8 cellular contexts compared by ENCODE assay signal in the genomic region with DNA sequence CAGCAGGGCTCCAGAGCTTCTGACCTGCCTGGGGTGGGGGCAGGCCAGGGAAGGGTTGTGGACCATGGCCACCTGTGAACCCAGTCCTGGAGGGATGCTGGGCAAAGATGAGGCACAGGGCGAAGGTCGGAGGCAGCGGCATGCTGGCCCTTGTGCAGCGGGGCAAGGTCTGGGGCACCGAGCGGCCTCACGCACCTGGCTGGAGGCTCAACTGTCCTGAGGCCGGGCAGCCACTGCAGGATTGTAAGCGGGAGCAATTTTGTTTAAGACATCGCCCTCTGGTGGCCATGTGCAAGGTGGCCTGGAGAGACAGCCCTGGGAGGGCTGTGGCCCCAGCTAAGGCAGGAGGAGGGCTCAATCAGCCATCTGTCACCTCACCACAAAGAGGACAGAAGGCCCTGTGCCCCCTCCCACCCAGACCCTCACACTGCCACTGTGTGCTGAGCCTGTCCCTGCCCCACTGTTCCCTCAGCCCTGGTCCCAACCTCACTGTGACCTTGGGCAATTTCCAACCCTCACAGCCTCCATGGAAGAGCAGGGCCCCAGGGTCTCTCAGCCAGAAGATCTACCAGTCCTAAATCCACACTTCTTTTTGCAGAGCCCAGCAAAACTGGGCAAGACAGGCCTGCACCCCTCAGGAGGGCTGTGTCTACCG. TPM values are rescaled to one million over a fixed set of nuclear protein-coding genes. Genes with fewer than 3 reads are reported as not detected.
DNase-seq lines count a peak whose midpoint lies in the region; ATAC-seq and TF ChIP-seq lines count a peak whose summit lies in the region.

No MANE protein-coding gene starts in this region.

- no peak overlapping the region for H3K27ac ChIP-seq in Panc1 (ENCODE audit: low read length)
- no peak overlapping the region for H3K27ac ChIP-seq in fibroblast of lung (ENCODE audit: insufficient read depth, low read length)
- H3K27ac ChIP-seq in stomach, result peak overlapping the region; percentile 81 to 91 (median 88)

- no peaks in the 10 kb centered on the region for H3K27me3 Mint-ChIP-seq in activated T-cell treated with anti-CD3 and anti-CD28 coated beads, Interleukin-2, amount 50 U/mL, for 4 hours (ENCODE audit: low read depth)
- no peaks in the 10 kb centered on the region for H3K27me3 Mint-ChIP-seq in neural crest cell (ENCODE audit: low read depth)

- intact Hi-C loops in Panc1 (cut with micrococcal nuclease; ENCODE audit: unreplicated experiment), result loop anchor here (10.0 kb wide), 1 partner anchor 789 kb away; no protein-coding TSS in a partner anchor
- intact Hi-C loops in stomach (cut with DNase I; ENCODE audit: low total_unique reads), result loop anchor here (10.0 kb wide), 1 partner anchor 859 kb away; no protein-coding TSS in a partner anchor

- peak; percentile 84 for TF ChIP-seq CTCF in AG04449 (IDR thresholded peaks at IDR 0.05; ENCODE audit: insufficient read depth, low read length, missing control alignments)
- peak; percentile 94 for TF ChIP-seq CTCF in Panc1 (IDR thresholded peaks at IDR 0.05)
- TF ChIP-seq CTCF in fibroblast of lung (conservative IDR thresholded peaks at IDR 0.05 in 1 of 2, IDR thresholded peaks at IDR 0.05 in 1 of 2; ENCODE audit: low read depth in 1 of 2, low read length in 2 of 2), result peak; percentile 67 to 85
- TF ChIP-seq CTCF in neural crest cell (conservative IDR thresholded peaks at IDR 0.05), result peak; percentile 88
- peak in 5 of 7 experiments; percentile 59 to 91 (median 78) for TF ChIP-seq CTCF in stomach (IDR thresholded peaks at IDR 0.05)

- no TSS peak for BruUV-seq in Panc1 (replicated peaks; lab: Mats Ljungman, UMichigan)

- no peak overlapping the region for H2AFZ ChIP-seq in fibroblast of lung (ENCODE audit: low read length)

- ATAC-seq in GM18867 (IDR thresholded peaks at IDR 0.05; ENCODE audit: unreplicated experiment) (peak; percentile 75), Panc1 (peak; percentile 88)
- peak; percentile 58 to 64 for ATAC-seq in activated T-cell treated with anti-CD3 and anti-CD28 coated beads, Interleukin-2, amount 50 U/mL, for 4 hours

- peaks cover 4% of the 10 kb centered on the region; the same call in 1 of the 2 replicates for H3K4me1 ChIP-seq in Panc1 (ENCODE audit: control insufficient read depth, insufficient read depth, low read length)
- H3K4me1 ChIP-seq in fibroblast of lung (ENCODE audit: control insufficient read depth, extremely low read depth, insufficient read depth, low read length), result no peaks in the 10 kb centered on the region
- peaks cover 45 to 59% (median 55%) of the 10 kb centered on the region in 4 donors for H3K4me1 ChIP-seq in stomach

- H3K4me3 Mint-ChIP-seq in activated T-cell treated with anti-CD3 and anti-CD28 coated beads, Interleukin-2, amount 50 U/mL, for 4 hours, result no peak overlapping the region
- peak overlapping the region; percentile 68 for H3K4me3 Mint-ChIP-seq in neural crest cell

- TF ChIP-seq EP300 in Ishikawa (IDR thresholded peaks at IDR 0.05; ENCODE audit: borderline replicate concordance) (no peak), stomach (IDR thresholded peaks at IDR 0.05) (no peak)

- no peak overlapping the region for H3K9ac ChIP-seq in fibroblast of lung (ENCODE audit: insufficient read depth, low read length)

- peaks cover 9% of the 10 kb centered on the region for H3K4me1 Mint-ChIP-seq in activated T-cell treated with anti-CD3 and anti-CD28 coated beads, Interleukin-2, amount 50 U/mL, for 4 hours (ENCODE audit: low read depth)
- H3K4me1 Mint-ChIP-seq in neural crest cell, result peaks cover 25% of the 10 kb centered on the region

- POLR2A ChIA-PET in AG04449 (lab: Yijun Ruan, JAX) (no interaction called here), Panc1 (lab: Charles Lee) (no interaction called here)

- no peaks in the 10 kb centered on the region for H3K36me3 Mint-ChIP-seq in activated T-cell treated with anti-CD3 and anti-CD28 coated beads, Interleukin-2, amount 50 U/mL, for 4 hours (ENCODE audit: insufficient read depth)
- no peaks in the 10 kb centered on the region for H3K36me3 Mint-ChIP-seq in neural crest cell (ENCODE audit: low read depth)

- TF ChIP-seq RAD21 in Ishikawa (IDR thresholded peaks at IDR 0.05; ENCODE audit: low read depth), result peak; percentile 75

- DNase-seq in AG04449 (ENCODE audit: low read depth, low spot score) (peak; percentile 7), Panc1 (ENCODE audit: low read depth, low spot score) (peak; percentile 41), fibroblast of lung (ENCODE audit: low read depth in 2 of 2) (peak; percentile 51 to 59), neural crest cell (ENCODE audit: low read depth, low spot score) (peak; percentile 86), stomach (peak; percentile 92)
- DNase-seq in activated T-cell treated with anti-CD3 and anti-CD28 coated beads, Interleukin-2, amount 50 U/mL, for 4 hours, result peak; percentile 59

- in situ Hi-C loops in Panc1 (cut with HindIII; ENCODE audit: low pct_unique_long_range_greater_than_20kb, low sequenced_read_pairs), result no loop called here

- no peak overlapping the region for H3K4me2 ChIP-seq in fibroblast of lung (ENCODE audit: extremely low read depth, insufficient read depth, low read length)

- no peaks in the 10 kb centered on the region for H4K20me1 ChIP-seq in fibroblast of lung (ENCODE audit: control insufficient read depth, extremely low read depth, insufficient read depth, low read length)

- CTCF ChIA-PET in AG04449 (lab: Yijun Ruan, JAX) (interaction anchor here (0.8 to 7.2 kb wide), 23 partner anchors 7 to 1068 kb away, joined by 3 to 113 read pairs (median 4); a partner anchor contains a TSS), Panc1 (lab: Charles Lee) (interaction anchor here (0.6 to 1.1 kb wide), 5 partner anchors 21 to 865 kb away, joined by 3 to 5 read pairs (median 3); no protein-coding TSS in a partner anchor)

- H3K4me3 ChIP-seq in AG04449 (ENCODE audit: low read depth, low read length) (no peak overlapping the region), Panc1 (ENCODE audit: low read depth in 2 of 2, low read length in 2 of 2) (no peak overlapping the region), fibroblast of lung (replicated peaks in 1 of 4; ENCODE audit: control extremely low read depth in 1 of 4, insufficient read depth in 1 of 4, low read depth in 3 of 4, low read length in 4 of 4) (no peak overlapping the region), stomach (no peak overlapping the region)

- no peaks in the 10 kb centered on the region for H3K36me3 ChIP-seq in Panc1 (ENCODE audit: control insufficient read depth, insufficient read depth, low read length)
- no peaks in the 10 kb centered on the region for H3K36me3 ChIP-seq in fibroblast of lung (ENCODE audit: control insufficient read depth, insufficient read depth, low read length)
- no peaks in the 10 kb centered on the region for H3K36me3 ChIP-seq in stomach

- no peak overlapping the region for H3K27ac Mint-ChIP-seq in neural crest cell (ENCODE audit: unreplicated experiment)

- no peaks in the 10 kb centered on the region for H3K9me3 ChIP-seq in Panc1 (ENCODE audit: control insufficient read depth, insufficient read depth, low read depth, low read length)
- H3K9me3 ChIP-seq in fibroblast of lung (ENCODE audit: control insufficient read depth, insufficient read depth, low read depth, low read length), result no peaks in the 10 kb centered on the region
- no peaks in the 10 kb centered on the region for H3K9me3 ChIP-seq in stomach

- H3K27me3 ChIP-seq in Panc1 (ENCODE audit: control insufficient read depth, insufficient read depth, low read length) (no peaks in the 10 kb centered on the region; the same call in 1 of the 2 replicates), fibroblast of lung (ENCODE audit: control insufficient read depth, insufficient read depth, low read length) (peaks cover 2% of the 10 kb centered on the region), stomach (no peaks in the 10 kb centered on the region)

- H3K79me2 ChIP-seq in fibroblast of lung (ENCODE audit: control insufficient read depth, insufficient read depth, low read length), result no peaks in the 10 kb centered on the region

- 10 to 31% (median 24%) methylated on average over 11 of the region's 11 CpGs for WGBS in stomach, 5 donors

- no peak for TF ChIP-seq POLR2A in stomach (IDR thresholded peaks at IDR 0.05)

- no peaks in the 10 kb centered on the region for H3K9me3 Mint-ChIP-seq in activated T-cell treated with anti-CD3 and anti-CD28 coated beads, Interleukin-2, amount 50 U/mL, for 4 hours
- H3K9me3 Mint-ChIP-seq in neural crest cell, result no peaks in the 10 kb centered on the region

TF ChIP-seq in Ishikawa, 13 proteins besides CTCF, POLR2A, EP300 and RAD21 (continues in another document):
- TF ChIP-seq CREB1 (IDR thresholded peaks at IDR 0.05; ENCODE audit: low read depth), result no peak

RNA-seq across cellular contexts. Expression of a gene that starts 46.3 kb away (rescaled TPM):
- total RNA-seq in Panc1 (2021; ENCODE audit: unreplicated experiment), result 42.6 TPM
- polyA plus RNA-seq in Panc1 (2012; ENCODE audit: insufficient read length), result 52.6 TPM
- 10 to 100 TPM; 37.8 to 39.2 (median 38.9) TPM for total RNA-seq in activated T-cell treated with anti-CD3 and anti-CD28 coated beads, Interleukin-2, amount 50 U/mL, for 4 hours
- 35.4 and 47.4 TPM in 2 replicates for total RNA-seq in fibroblast of lung
- polyA plus RNA-seq in fibroblast of lung, result 17.5 and 17.9 TPM in 2 replicates
- polyA plus RNA-seq in fibroblast of lung (2012), result 22.7 and 25.0 TPM in 2 replicates
- polyA minus RNA-seq in fibroblast of lung (ENCODE audit: low replicate concordance), result 58.0 and 74.1 TPM in 2 replicates
- 27.2 and 27.4 TPM in 2 replicates for total RNA-seq in neural crest cell
- 10 to 100 TPM; 12.8 to 46.4 (median 25.8) TPM for total RNA-seq in stomach
- polyA plus RNA-seq in stomach, result 10 to 100 TPM; 10.1 to 22.9 (median 14.6) TPM

RNA-seq across cellular contexts. Expression of a gene that starts 53.9 kb away (rescaled TPM):
- 132 TPM for total RNA-seq in Panc1 (2021; ENCODE audit: unreplicated experiment)
- 106 TPM for polyA plus RNA-seq in Panc1 (2012; ENCODE audit: insufficient read length)
- 100 to 1,000 TPM; 284 to 362 (median 320) TPM for total RNA-seq in activated T-cell treated with anti-CD3 and anti-CD28 coated beads, Interleukin-2, amount 50 U/mL, for 4 hours
- total RNA-seq in fibroblast of lung, result 11.6 TPM in 2 replicates
- 17.2 and 47.0 TPM in 2 replicates for polyA plus RNA-seq in fibroblast of lung
- 15.0 and 44.7 TPM in 2 replicates for polyA plus RNA-seq in fibroblast of lung (2012)
- polyA minus RNA-seq in fibroblast of lung (ENCODE audit: low replicate concordance), result 48.6 and 99.9 TPM in 2 replicates
- total RNA-seq in neural crest cell, result 223 and 228 TPM in 2 replicates
- total RNA-seq in stomach, result 10 to 100 TPM in 1 of 5 donors, 1 to 10 TPM in 3, not detected in 1; 2.6 to 16.5 (median 7.6) TPM
- polyA plus RNA-seq in stomach, result 1 to 10 TPM; 3.4 to 6.8 (median 5.4) TPM

Comparison
In these comparisons a context has a peak if more than half of its experiments do, and no peak if none do; other contexts are left out.
1. DNase-seq: peak in every context shown above with its lines; median percentile 92 in stomach; 86 in neural crest cell; 59 in activated T-cell treated with anti-CD3 and anti-CD28 coated beads, Interleukin-2, amount 50 U/mL, for 4 hours; 55 in fibroblast of lung; 41 in Panc1; 7 in AG04449.
2. H3K27ac ChIP-seq: peak in stomach (5 of 5); none in Panc1 (single experiment) and fibroblast of lung (single experiment).
3. Peak in every context shown above with its lines, with median percentiles within 50 percentile points of each other: CTCF ChIP-seq and ATAC-seq.